In the genomic region with DNA sequence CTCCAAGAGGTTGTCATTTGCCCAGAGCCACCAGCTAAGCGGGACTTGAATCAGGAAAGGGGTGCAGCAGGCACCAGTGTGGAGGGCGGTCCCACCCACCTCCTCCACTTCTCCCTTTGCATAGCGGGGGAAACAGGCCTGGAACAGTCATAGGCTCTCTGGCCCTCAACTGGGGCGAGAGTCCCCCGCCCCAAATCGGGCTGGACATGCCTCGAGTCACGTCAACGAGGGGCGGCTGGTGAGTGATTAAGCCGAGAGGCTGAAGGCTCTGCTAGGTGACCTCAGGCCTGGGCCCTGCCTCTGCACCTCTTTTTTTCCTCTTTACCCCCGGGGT, we compare ENCODE assay signal across 8 cellular contexts. TPM values are rescaled to one million over a fixed set of nuclear protein-coding genes. Genes with fewer than 3 reads are reported as not detected.
DNase-seq lines count a peak whose midpoint lies in the region; ATAC-seq and TF ChIP-seq lines count a peak whose summit lies in the region.

No MANE protein-coding gene starts in this region.

- H3K27me3 Mint-ChIP-seq in activated naive CD8-positive, alpha-beta T cell treated with anti-CD3 and anti-CD28 coated beads, Interleukin-2, amount 10 ng/mL, durations not matched to agents 7 days and 5 days, result no peaks in the 10 kb centered on the region
- no peaks in the 10 kb centered on the region for H3K27me3 Mint-ChIP-seq in stimulated activated naive B cell treated with anti-CD40 and anti-IgM and Interleukin-4, amounts not matched to agents 10 μg/mL and 1 μg/mL and 100 μg/mL, for 72 hours

- WGBS in iPS DF 6.9 (ENCODE audit: insufficient coverage, insufficient read length), result no CpG with 5 or more reads among the region's 12 CpGs

- no peak for TF ChIP-seq CTCF in BE2C (IDR thresholded peaks at IDR 0.05; ENCODE audit: low read depth, low read length)

- H3K4me3 ChIP-seq in BE2C (ENCODE audit: low read depth, low read length) (peak overlapping the region; percentile 51), iPS DF 6.9 (ENCODE audit: low read length) (peak overlapping the region; percentile 23; the same call in 1 of the 2 replicates)

- H3K4me3 Mint-ChIP-seq in activated naive CD8-positive, alpha-beta T cell treated with anti-CD3 and anti-CD28 coated beads, Interleukin-2, amount 10 ng/mL, durations not matched to agents 7 days and 5 days, result peak overlapping the region; percentile 87
- H3K4me3 Mint-ChIP-seq in stimulated activated naive B cell treated with anti-CD40 and anti-IgM and Interleukin-4, amounts not matched to agents 10 μg/mL and 1 μg/mL and 100 μg/mL, for 72 hours, result peak overlapping the region; percentile 89 to 94

- peaks cover 17% of the 10 kb centered on the region for H3K36me3 Mint-ChIP-seq in activated naive CD8-positive, alpha-beta T cell treated with anti-CD3 and anti-CD28 coated beads, Interleukin-2, amount 10 ng/mL, durations not matched to agents 7 days and 5 days
- H3K36me3 Mint-ChIP-seq in stimulated activated naive B cell treated with anti-CD40 and anti-IgM and Interleukin-4, amounts not matched to agents 10 μg/mL and 1 μg/mL and 100 μg/mL, for 72 hours, result peaks cover 25 to 29% of the 10 kb centered on the region in 2 donors

- POLR2A ChIA-PET in activated naive CD8-positive, alpha-beta T cell treated with anti-CD3 and anti-CD28 coated beads, Interleukin-2, amount 10 ng/mL, durations not matched to agents 7 days and 5 days (lab: Charles Lee), result interaction anchor here (0.9 to 4.9 kb wide), 9 partner anchors 16 to 144 kb away, joined by 3 to 46 read pairs (median 6); a partner anchor contains a TSS

- H3K9me3 Mint-ChIP-seq in activated naive CD8-positive, alpha-beta T cell treated with anti-CD3 and anti-CD28 coated beads, Interleukin-2, amount 10 ng/mL, durations not matched to agents 7 days and 5 days, result no peaks in the 10 kb centered on the region
- no peaks in the 10 kb centered on the region for H3K9me3 Mint-ChIP-seq in stimulated activated naive B cell treated with anti-CD40 and anti-IgM and Interleukin-4, amounts not matched to agents 10 μg/mL and 1 μg/mL and 100 μg/mL, for 72 hours

- ATAC-seq in HG02642 (IDR thresholded peaks at IDR 0.05; ENCODE audit: poor library complexity, unreplicated experiment), result peak; percentile 28
- ATAC-seq in activated naive CD8-positive, alpha-beta T cell treated with anti-CD3 and anti-CD28 coated beads, Interleukin-2, amount 10 ng/mL, durations not matched to agents 7 days and 5 days (ENCODE audit: low read depth), result peak; percentile 8
- peak; percentile 38 to 41 for ATAC-seq in stimulated activated naive B cell treated with anti-CD40 and anti-IgM and Interleukin-4, amounts not matched to agents 10 μg/mL and 1 μg/mL and 100 μg/mL, for 72 hours (replicated peaks)

- H3K4me1 Mint-ChIP-seq in activated naive CD8-positive, alpha-beta T cell treated with anti-CD3 and anti-CD28 coated beads, Interleukin-2, amount 10 ng/mL, durations not matched to agents 7 days and 5 days, result peaks cover 18% of the 10 kb centered on the region
- peaks cover 17 to 36% of the 10 kb centered on the region in 2 donors for H3K4me1 Mint-ChIP-seq in stimulated activated naive B cell treated with anti-CD40 and anti-IgM and Interleukin-4, amounts not matched to agents 10 μg/mL and 1 μg/mL and 100 μg/mL, for 72 hours

- DNase-seq in BE2C (no peak), iPS DF 6.9 (ENCODE audit: low read depth, low spot score) (no peak), NCI-H1048 (lab: John Stamatoyannopoulos, UW) (no peak), GM19240 (ENCODE audit: insufficient read length, low spot score) (no peak), amniotic stem cell (lab: John Stamatoyannopoulos, UW) (no peak)
- no peak for DNase-seq in activated naive CD8-positive, alpha-beta T cell treated with anti-CD3 and anti-CD28 coated beads, Interleukin-2, amount 10 ng/mL, durations not matched to agents 7 days and 5 days
- no peak for DNase-seq in stimulated activated naive B cell treated with anti-CD40 and anti-IgM and Interleukin-4, amounts not matched to agents 10 μg/mL and 1 μg/mL and 100 μg/mL, for 72 hours

- no peaks in the 10 kb centered on the region for H3K36me3 ChIP-seq in BE2C
- peaks cover 4% of the 10 kb centered on the region; the same call in 1 of the 2 replicates for H3K36me3 ChIP-seq in iPS DF 6.9 (ENCODE audit: control insufficient read depth, insufficient read depth, low read length)

- no peak overlapping the region for H3K27ac ChIP-seq in iPS DF 6.9 (ENCODE audit: low read length)

- H3K27ac Mint-ChIP-seq in activated naive CD8-positive, alpha-beta T cell treated with anti-CD3 and anti-CD28 coated beads, Interleukin-2, amount 10 ng/mL, durations not matched to agents 7 days and 5 days, result peak overlapping the region; percentile 86
- H3K27ac Mint-ChIP-seq in stimulated activated naive B cell treated with anti-CD40 and anti-IgM and Interleukin-4, amounts not matched to agents 10 μg/mL and 1 μg/mL and 100 μg/mL, for 72 hours, result peak overlapping the region; percentile 96

- H3K9me3 ChIP-seq in BE2C (no peaks in the 10 kb centered on the region), iPS DF 6.9 (ENCODE audit: control insufficient read depth, insufficient read depth, low read length) (no peaks in the 10 kb centered on the region)

- H3K4me1 ChIP-seq in BE2C (no peaks in the 10 kb centered on the region), iPS DF 6.9 (ENCODE audit: control insufficient read depth, insufficient read depth, low read length) (peaks cover 3% of the 10 kb centered on the region)

- H3K27me3 ChIP-seq in BE2C (no peaks in the 10 kb centered on the region), iPS DF 6.9 (ENCODE audit: control insufficient read depth, insufficient read depth, low read length) (no peaks in the 10 kb centered on the region)

RNA-seq across cellular contexts. Expression of a gene that starts 0.4 kb away (rescaled TPM):
- 2.8 TPM for polyA plus RNA-seq in BE2C (2012; ENCODE audit: insufficient read depth, insufficient read length, low read depth)
- total RNA-seq in activated naive CD8-positive, alpha-beta T cell treated with anti-CD3 and anti-CD28 coated beads, Interleukin-2, amount 10 ng/mL, durations not matched to agents 7 days and 5 days, result 10 to 100 TPM; 66.5 to 71.2 TPM

RNA-seq across cellular contexts. Expression of a gene that starts 40.7 kb away (rescaled TPM):
- 9.5 TPM for polyA plus RNA-seq in BE2C (2012; ENCODE audit: insufficient read depth, insufficient read length, low read depth)
- total RNA-seq in activated naive CD8-positive, alpha-beta T cell treated with anti-CD3 and anti-CD28 coated beads, Interleukin-2, amount 10 ng/mL, durations not matched to agents 7 days and 5 days, result not detected
